Comparison of ENCODE assay signal across 8 cellular contexts in the genomic region with DNA sequence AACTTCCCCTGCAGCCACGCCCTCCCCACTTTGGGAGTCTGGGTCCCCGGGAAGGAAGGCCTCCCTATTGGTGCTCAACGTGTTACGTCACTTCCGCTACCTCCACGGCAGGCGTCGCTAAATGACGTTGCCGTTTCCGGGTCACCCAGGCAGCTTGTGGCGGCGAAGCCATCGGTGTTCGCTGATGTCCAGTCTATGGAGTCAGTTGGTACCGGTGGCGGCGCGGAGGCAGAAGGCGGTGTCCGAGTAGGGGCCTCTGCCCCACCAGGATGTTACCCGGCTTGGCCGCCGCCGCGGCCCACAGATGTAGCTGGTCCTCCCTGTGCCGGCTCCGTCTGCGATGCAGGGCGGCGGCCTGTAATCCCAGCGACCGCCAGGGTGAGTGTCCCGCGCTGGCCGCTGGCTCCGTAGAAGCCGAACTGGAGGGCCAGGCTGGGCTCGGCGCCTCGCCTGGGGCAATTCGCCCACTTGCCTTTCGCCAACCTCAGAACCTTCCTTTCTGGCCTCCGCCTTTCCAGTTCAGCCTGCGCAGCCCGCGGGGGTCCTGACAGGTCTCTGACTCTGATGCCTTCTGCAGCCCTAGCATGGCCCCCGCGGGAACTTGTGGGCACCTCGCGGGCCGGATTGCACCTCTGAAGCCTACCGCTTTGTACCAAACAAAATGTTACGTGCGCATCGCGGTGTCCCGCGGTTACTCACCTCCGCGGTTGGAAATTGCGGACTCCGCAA.
DNase-seq lines count a peak whose midpoint lies in the region; ATAC-seq and TF ChIP-seq lines count a peak whose summit lies in the region.

Gene SLC30A9 (plus strand): TSS at position 148 of the 729 bp plus-strand sequence. CDS start 122 bp downstream, at position 270.

- peak within 1 kb of the TSS; percentile 87 for H2AFZ ChIP-seq in OCI-LY3 (ENCODE audit: low read depth, low read length)

- no peaks in the 10 kb centered on the region for H3K27me3 ChIP-seq in OCI-LY3 (ENCODE audit: low read depth, low read length)

- H3K79me2 ChIP-seq in OCI-LY3 (ENCODE audit: low read length): peaks cover 38% of the 10 kb centered on the region

- DNase-seq in DMS114 treated with DMSO at 0.1 percent for 48 hours (lab: John Stamatoyannopoulos, UW; ENCODE audit: unreplicated experiment): peak; percentile 74
- DNase-seq in HuH-7.5 (ENCODE audit: low spot score): peak; percentile 86
- DNase-seq in activated CD8-positive, alpha-beta memory T cell treated with anti-CD3 and anti-CD28 coated beads, Interleukin-2, amount 50 U/mL, for 48 hours: peak; percentile 91
- peak; percentile 99 for DNase-seq in epidermal melanocyte (ENCODE audit: insufficient read length, low spot score)
- peak; percentile 96 for DNase-seq in middle frontal gyrus (ENCODE audit: extremely low spot score, low spot score)
- peak; percentile 81 to 85 for DNase-seq in stimulated activated CD8-positive, alpha-beta memory T cell treated with anti-CD3 and anti-CD28 coated beads, Interleukin-2, amount 100 ng/mL, for 48 hours (ENCODE audit: low read depth in 2 of 2)

- H3K4me1 ChIP-seq in OCI-LY3 (ENCODE audit: low read length): peaks cover 25% of the 10 kb centered on the region

- H3K4me3 ChIP-seq in OCI-LY3 (ENCODE audit: low read length): peak within 1 kb of the TSS; percentile 92

- H3K9ac ChIP-seq in OCI-LY3 (ENCODE audit: low read length): peak within 1 kb of the TSS; percentile 84

- no peak for TF ChIP-seq CTCF in OCI-LY3 (IDR thresholded peaks at IDR 0.05; ENCODE audit: low read depth, low read length)

- peak within 1 kb of the TSS; percentile 21; the same call in 1 of the 2 replicates for H3K27ac ChIP-seq in OCI-LY3 (ENCODE audit: low read length)

- ATAC-seq in GM21526 (IDR thresholded peaks at IDR 0.05; ENCODE audit: low FRiP score, unreplicated experiment): peak; percentile 98

- H4K20me1 ChIP-seq in OCI-LY3 (ENCODE audit: insufficient read depth, low read length): peaks cover 8% of the 10 kb centered on the region; the same call in 1 of the 2 replicates

- H3K36me3 ChIP-seq in OCI-LY3 (replicated peaks; ENCODE audit: low read depth, low read length): no peaks in the 10 kb centered on the region

- H3K4me2 ChIP-seq in OCI-LY3 (ENCODE audit: low read length): peak within 1 kb of the TSS; percentile 96

- no peaks in the 10 kb centered on the region for H3K9me3 ChIP-seq in OCI-LY3 (ENCODE audit: insufficient read depth, low read length)

Comparison
In these comparisons a context has a peak if more than half of its experiments do, and no peak if none do; other contexts are left out.
1. Peak in every context shown above with its lines: DNase-seq, ATAC-seq, H3K4me3 ChIP-seq and H3K27ac ChIP-seq.